Comparison of ENCODE assay signal across 18 cellular contexts in genomic region chr16:63745456-63745855, GRCh38.
A peak's percentile ranks its signal among the peaks of the same experiment; 100 is the strongest.
DNase-seq lines count a peak whose midpoint lies in the region; ATAC-seq, FAIRE-seq and TF ChIP-seq lines count a peak whose summit lies in the region.
"Had no signal": no experiment of that assay in that cellular context is flagged by ENCODE, and none has a peak within 500 bp of the region (broad histone marks: within the 10 kb centered on the region; RNA-seq: fewer than 3 reads in every experiment).

No MANE protein-coding gene starts in this region.

- peak overlapping the region; percentile 13 for H3K4me2 ChIP-seq in smooth muscle cell
- H3K4me2 ChIP-seq in MM.1S (ENCODE audit: low read depth, low read length), result no peak overlapping the region
- H3K4me2 ChIP-seq: A549 had no signal

- no peak overlapping the region for H3K4me3 ChIP-seq in adipocyte (ENCODE audit: low read length)
- no peak overlapping the region for H3K4me3 ChIP-seq in bronchial epithelial cell (ENCODE audit: low read depth, low read length)
- H3K4me3 ChIP-seq in smooth muscle cell, result no peak overlapping the region
- no peak overlapping the region for H3K4me3 ChIP-seq in MM.1S (ENCODE audit: low read length)
- H3K4me3 ChIP-seq: A549 had no signal

- H3K9me3 ChIP-seq in adipocyte (ENCODE audit: control insufficient read depth, low read length), result no peaks in the 10 kb centered on the region
- H3K9me3 ChIP-seq in smooth muscle cell (replicated peaks; ENCODE audit: low read depth), result no peaks in the 10 kb centered on the region
- H3K9me3 ChIP-seq in MM.1S (replicated peaks; ENCODE audit: insufficient read depth, low read length), result no peaks in the 10 kb centered on the region
- H3K9me3 ChIP-seq: A549, BE2C had no signal

- H3K79me2 ChIP-seq in smooth muscle cell (ENCODE audit: low read depth) (no peaks in the 10 kb centered on the region), MM.1S (ENCODE audit: low read length) (no peaks in the 10 kb centered on the region)

- H3K36me3 ChIP-seq in adipocyte (ENCODE audit: control insufficient read depth, insufficient read depth, low read length, severe bottlenecking) (no peaks in the 10 kb centered on the region), bronchial epithelial cell (ENCODE audit: control insufficient read depth, insufficient read depth, low read length) (no peaks in the 10 kb centered on the region), smooth muscle cell (ENCODE audit: low read depth) (no peaks in the 10 kb centered on the region), MM.1S (replicated peaks; ENCODE audit: insufficient read depth, low read length) (no peaks in the 10 kb centered on the region)
- H3K36me3 ChIP-seq: BE2C had no signal

- ATAC-seq in GM19463 (IDR thresholded peaks at IDR 0.05; ENCODE audit: unreplicated experiment), result no peak
- ATAC-seq: A549, HCT116 had no signal

- WGBS in smooth muscle cell (ENCODE audit: low lambda C conversion rate), result 68% methylated on average over 4 of the region's 4 CpGs

- no peaks in the 10 kb centered on the region for H3K9me2 ChIP-seq in MM.1S (replicated peaks; ENCODE audit: insufficient read depth, low read length)

- H3K4me1 ChIP-seq in adipocyte (ENCODE audit: control insufficient read depth, insufficient read depth, low read length) (no peaks in the 10 kb centered on the region), smooth muscle cell (ENCODE audit: low read depth) (no peaks in the 10 kb centered on the region), MM.1S (ENCODE audit: low read length) (no peaks in the 10 kb centered on the region)
- H3K4me1 ChIP-seq: A549, BE2C had no signal

- TF ChIP-seq CTCF in bronchial epithelial cell (IDR thresholded peaks at IDR 0.05; ENCODE audit: insufficient read depth, low read length, severe bottlenecking) (no peak), smooth muscle cell (IDR thresholded peaks at IDR 0.05; ENCODE audit: borderline replicate concordance, insufficient read depth, poor library complexity, severe bottlenecking) (no peak), MM.1S (IDR thresholded peaks at IDR 0.05; ENCODE audit: low read length) (no peak)

- H3K9ac ChIP-seq in adipocyte (ENCODE audit: low read length) (no peak overlapping the region), smooth muscle cell (ENCODE audit: low read depth) (no peak overlapping the region), MM.1S (ENCODE audit: low read length) (no peak overlapping the region)

- no peaks in the 10 kb centered on the region for H3F3A ChIP-seq in smooth muscle cell (ENCODE audit: low read depth)
- H3F3A ChIP-seq in MM.1S (ENCODE audit: insufficient read depth, low read length), result no peaks in the 10 kb centered on the region

- H3K27ac ChIP-seq in smooth muscle cell (ENCODE audit: low read depth), result peak overlapping the region; percentile 48
- H3K27ac ChIP-seq in MM.1S (ENCODE audit: low read length), result no peak overlapping the region
- H3K27ac ChIP-seq: A549, C4-2B, HL-60 had no signal

- H4K20me1 ChIP-seq in smooth muscle cell (ENCODE audit: low read depth) (no peaks in the 10 kb centered on the region), MM.1S (ENCODE audit: insufficient read depth, low read length) (no peaks in the 10 kb centered on the region)

- no peak for FAIRE-seq in bronchial epithelial cell (lab: Jason Lieb, UNC)
- FAIRE-seq: A549, GM12892, GM19239 had no signal

- DNase-seq in adipocyte (ENCODE audit: low read depth) (peak; percentile 39), bronchial epithelial cell (ENCODE audit: low read depth) (peak; percentile 21), fibroblast of peridontal ligament (ENCODE audit: extremely low read depth) (peak; percentile 1), smooth muscle cell (lab: John Stamatoyannopoulos, UW; ENCODE audit: unreplicated experiment) (no peak), T-helper 2 cell (no peak), MM.1S (no peak), NCI-H2227 treated with DMSO at 0.1 percent for 48 hours (lab: John Stamatoyannopoulos, UW) (no peak)
- DNase-seq: BE2C; CD4-positive, alpha-beta memory T cell; DND-41; GDM1 had no signal

- H3K27me3 ChIP-seq in adipocyte (replicated peaks; ENCODE audit: control insufficient read depth, insufficient read depth, low read length), result no peaks in the 10 kb centered on the region
- no peaks in the 10 kb centered on the region for H3K27me3 ChIP-seq in bronchial epithelial cell (ENCODE audit: control insufficient read depth, insufficient read depth, low read length)
- H3K27me3 ChIP-seq in smooth muscle cell (ENCODE audit: low read depth), result no peaks in the 10 kb centered on the region
- H3K27me3 ChIP-seq in MM.1S (replicated peaks; ENCODE audit: insufficient read depth, low read length), result no peaks in the 10 kb centered on the region
- H3K27me3 ChIP-seq: BE2C had no signal

- H2AFZ ChIP-seq in smooth muscle cell (ENCODE audit: low read depth) (peak overlapping the region; percentile 16), MM.1S (ENCODE audit: low read length) (no peak overlapping the region)

Comparison
In these comparisons a context has a peak if more than half of its experiments do, and no peak if none do; other contexts are left out.
1. DNase-seq: peak in adipocyte (single experiment), bronchial epithelial cell (single experiment) and fibroblast of peridontal ligament (single experiment); none in smooth muscle cell (single experiment), T-helper 2 cell (0 of 5), MM.1S (single experiment) and NCI-H2227 treated with DMSO at 0.1 percent for 48 hours (single experiment).